ENCODE assay signal across 19 cellular contexts in genomic region chr4:78922207-78922606, GRCh38. TPM values are rescaled to one million over a fixed set of nuclear protein-coding genes. Genes with fewer than 3 reads are reported as not detected.
DNase-seq lines count a peak whose midpoint lies in the region; FAIRE-seq and TF ChIP-seq lines count a peak whose summit lies in the region.
"Had no signal": no experiment of that assay in that cellular context is flagged by ENCODE, and none has a peak within 500 bp of the region (broad histone marks: within the 10 kb centered on the region; RNA-seq: fewer than 3 reads in every experiment).

No MANE protein-coding gene starts in this region.

- FAIRE-seq in GM19239 (lab: Jason Lieb, UNC), result peak; percentile 23
- FAIRE-seq: HTR-8/SVneo had no signal

- POLR2A ChIA-PET in GM10248 (lab: Yijun Ruan, JAX), result no interaction called here

- no peak for DNase-seq in GM19239 (ENCODE audit: insufficient read length, low spot score)
- peak; percentile 67 for DNase-seq in astrocyte of the hippocampus (ENCODE audit: low read depth, low spot score)
- peak; percentile 22 for DNase-seq in fibroblast of villous mesenchyme (ENCODE audit: low read depth)
- no peak for DNase-seq in ecto neural progenitor cell (ENCODE audit: low spot score)
- DNase-seq in GM10248 (ENCODE audit: extremely low spot score), result no peak
- DNase-seq in NOMO-1 treated with DMSO at 0.1 percent for 48 hours (lab: John Stamatoyannopoulos, UW; ENCODE audit: unreplicated experiment), result no peak
- DNase-seq in GM19238 (ENCODE audit: insufficient read length, low spot score), result no peak
- DNase-seq: activated naive CD8-positive, alpha-beta T cell treated with anti-CD3 and anti-CD28 coated beads, Interleukin-2, amount 10 ng/mL, durations not matched to agents 7 days and 5 days; CD4-positive, CD25-positive, alpha-beta regulatory T cell; central memory CD4-positive, alpha-beta T cell; effector CD8-positive, alpha-beta T cell; foreskin keratinocyte; NCI-H1436; NCI-H2171 treated with DMSO at 0.1 percent for 48 hours; NCI-H774; nephron progenitor cell; PC-3; psoas muscle had no signal

- CTCF ChIA-PET in GM10248 (lab: Yijun Ruan, JAX), result interaction anchor here (0.8 to 3.1 kb wide), 4 partner anchors 8 to 19 kb away, joined by 3 to 9 read pairs (median 3); no protein-coding TSS in a partner anchor

- H3K4me3 ChIP-seq in fibroblast of villous mesenchyme (ENCODE audit: low read depth, low read length), result no peak overlapping the region
- H3K4me3 ChIP-seq: psoas muscle had no signal

- TF ChIP-seq CTCF in fibroblast of villous mesenchyme (IDR thresholded peaks at IDR 0.05; ENCODE audit: insufficient read depth, low read depth, low read length) (no peak), GM10248 (IDR thresholded peaks at IDR 0.05; ENCODE audit: control extremely low read depth, extremely low read depth, low read depth, missing control alignments) (no peak)

RNA-seq across cellular contexts. Expression of gene PAQR3, which starts 17.0 kb away (rescaled TPM):
- total RNA-seq in fibroblast of villous mesenchyme, result 19.6 and 29.8 TPM in 2 replicates

Comparison
In these comparisons a context has a peak if more than half of its experiments do, and no peak if none do; other contexts are left out.
1. DNase-seq: peak in astrocyte of the hippocampus (single experiment) and fibroblast of villous mesenchyme (single experiment); none in GM19239 (single experiment), ecto neural progenitor cell (single experiment), GM10248 (single experiment), NOMO-1 treated with DMSO at 0.1 percent for 48 hours (single experiment) and GM19238 (single experiment).